In genomic region chr18:11411021-11411420, GRCh38 we compare ENCODE assay signal across 23 cellular contexts.
"Had no signal": no experiment of that assay in that cellular context is flagged by ENCODE, and none has a peak within 500 bp of the region (broad histone marks: within the 10 kb centered on the region; RNA-seq: fewer than 3 reads in every experiment).

No MANE protein-coding gene starts in this region.

- ATAC-seq: activated CD8-positive, alpha-beta memory T cell treated with anti-CD3 and anti-CD28 coated beads, Interleukin-2, amount 10 ng/mL, durations not matched to agents 7 days and 5 days; body of pancreas; heart right ventricle; mucosa of descending colon; psoas muscle; right cardiac atrium had no signal

- H3K4me2 ChIP-seq: neural progenitor cell had no signal

- H3K27ac ChIP-seq: body of pancreas, dorsolateral prefrontal cortex, heart right ventricle, left ventricle myocardium inferior, neural progenitor cell, ovary, psoas muscle, vagina had no signal

- H3K36me3 ChIP-seq: heart right ventricle, left ventricle myocardium inferior, neural progenitor cell, ovary, vagina had no signal

- H3K36me3 Mint-ChIP-seq: activated CD4-positive, alpha-beta memory T cell treated with anti-CD3 and anti-CD28 coated beads for 36 hours; activated CD8-positive, alpha-beta memory T cell treated with anti-CD3 and anti-CD28 coated beads, Interleukin-2, amount 10 ng/mL, durations not matched to agents 7 days and 5 days; activated naive CD8-positive, alpha-beta T cell treated with anti-CD3 and anti-CD28 coated beads, Interleukin-2, amount 10 ng/mL, durations not matched to agents 7 days and 5 days; immature natural killer cell; naive B cell; neural progenitor cell had no signal

- H3K4me3 Mint-ChIP-seq: activated B cell treated with CpG ODN at 0.5 μM for 24 hours; activated CD4-positive, alpha-beta memory T cell treated with anti-CD3 and anti-CD28 coated beads for 36 hours; activated CD8-positive, alpha-beta memory T cell treated with anti-CD3 and anti-CD28 coated beads, Interleukin-2, amount 10 ng/mL, durations not matched to agents 7 days and 5 days; activated naive CD8-positive, alpha-beta T cell treated with anti-CD3 and anti-CD28 coated beads, Interleukin-2, amount 10 ng/mL, durations not matched to agents 7 days and 5 days; immature natural killer cell; naive B cell; neural progenitor cell; stimulated activated naive CD8-positive, alpha-beta T cell treated with anti-CD3 and anti-CD28 coated beads, Interleukin-15, Interleukin-2, amounts not matched to agents 100 ng/mL and 50 ng/mL, for 24 hours had no signal

- H3K27me3 Mint-ChIP-seq: activated B cell treated with CpG ODN at 0.5 μM for 24 hours; activated CD8-positive, alpha-beta memory T cell treated with anti-CD3 and anti-CD28 coated beads, Interleukin-2, amount 10 ng/mL, durations not matched to agents 7 days and 5 days; activated naive CD8-positive, alpha-beta T cell treated with anti-CD3 and anti-CD28 coated beads, Interleukin-2, amount 10 ng/mL, durations not matched to agents 7 days and 5 days; stimulated activated naive CD8-positive, alpha-beta T cell treated with anti-CD3 and anti-CD28 coated beads, Interleukin-15, Interleukin-2, amounts not matched to agents 100 ng/mL and 50 ng/mL, for 24 hours had no signal

- H3K27ac Mint-ChIP-seq: activated B cell treated with CpG ODN at 0.5 μM for 24 hours; activated CD4-positive, alpha-beta memory T cell treated with anti-CD3 and anti-CD28 coated beads for 36 hours; activated CD8-positive, alpha-beta memory T cell treated with anti-CD3 and anti-CD28 coated beads, Interleukin-2, amount 10 ng/mL, durations not matched to agents 7 days and 5 days; activated naive CD8-positive, alpha-beta T cell treated with anti-CD3 and anti-CD28 coated beads, Interleukin-2, amount 10 ng/mL, durations not matched to agents 7 days and 5 days; immature natural killer cell; neural progenitor cell; stimulated activated naive CD8-positive, alpha-beta T cell treated with anti-CD3 and anti-CD28 coated beads, Interleukin-15, Interleukin-2, amounts not matched to agents 100 ng/mL and 50 ng/mL, for 24 hours had no signal

- H3K9me3 ChIP-seq: body of pancreas, heart right ventricle, left ventricle myocardium inferior, ovary, psoas muscle, vagina had no signal

- H3K9me3 Mint-ChIP-seq: activated B cell treated with CpG ODN at 0.5 μM for 24 hours; activated CD4-positive, alpha-beta memory T cell treated with anti-CD3 and anti-CD28 coated beads for 36 hours; activated naive CD8-positive, alpha-beta T cell treated with anti-CD3 and anti-CD28 coated beads, Interleukin-2, amount 10 ng/mL, durations not matched to agents 7 days and 5 days; naive B cell; neural progenitor cell; stimulated activated naive CD8-positive, alpha-beta T cell treated with anti-CD3 and anti-CD28 coated beads, Interleukin-15, Interleukin-2, amounts not matched to agents 100 ng/mL and 50 ng/mL, for 24 hours had no signal

- H3K4me1 Mint-ChIP-seq: activated B cell treated with CpG ODN at 0.5 μM for 24 hours; activated CD8-positive, alpha-beta memory T cell treated with anti-CD3 and anti-CD28 coated beads, Interleukin-2, amount 10 ng/mL, durations not matched to agents 7 days and 5 days; activated naive CD8-positive, alpha-beta T cell treated with anti-CD3 and anti-CD28 coated beads, Interleukin-2, amount 10 ng/mL, durations not matched to agents 7 days and 5 days; immature natural killer cell; naive B cell; neural progenitor cell had no signal

- H3K27me3 ChIP-seq: body of pancreas, dorsolateral prefrontal cortex, heart right ventricle, neural progenitor cell, ovary, vagina had no signal

- H3K9ac ChIP-seq: neural progenitor cell had no signal

- H3K4me3 ChIP-seq: body of pancreas, dorsolateral prefrontal cortex, heart right ventricle, left ventricle myocardium inferior, mucosa of descending colon, neural progenitor cell, ovary, psoas muscle, vagina had no signal

- H2AFZ ChIP-seq: neural progenitor cell had no signal

- H3K4me1 ChIP-seq: body of pancreas, heart right ventricle, left ventricle myocardium inferior, neural progenitor cell, psoas muscle, vagina had no signal

- DNase-seq: activated B cell treated with CpG ODN at 0.5 μM for 24 hours; activated CD4-positive, alpha-beta memory T cell treated with anti-CD3 and anti-CD28 coated beads for 36 hours; activated CD4-positive, alpha-beta T cell treated with anti-CD3 and anti-CD28 coated beads for 4 hours; activated CD8-positive, alpha-beta memory T cell treated with anti-CD3 and anti-CD28 coated beads, Interleukin-2, amount 10 ng/mL, durations not matched to agents 7 days and 5 days; activated naive CD4-positive, alpha-beta T cell treated with Interleukin-2 at 50 U/mL for 16 hours; activated naive CD8-positive, alpha-beta T cell treated with anti-CD3 and anti-CD28 coated beads, Interleukin-2, amount 10 ng/mL, durations not matched to agents 7 days and 5 days; body of pancreas; dorsolateral prefrontal cortex; heart right ventricle; immature natural killer cell; kidney glomerular epithelial cell; left ventricle myocardium inferior; mucosa of descending colon; naive B cell; ovary; psoas muscle; right cardiac atrium; stimulated activated CD4-positive, alpha-beta T cell treated with anti-CD3 and anti-CD28 coated beads, Interleukin-2, amount 100 ng/mL, for 24 hours; T-helper 9 cell; trophoblast cell had no signal
